ENCODE assay signal across 1 cellular context in genomic region chr11:61369372-61370348, GRCh38.
A peak's percentile ranks its signal among the peaks of the same experiment; 100 is the strongest.
TF ChIP-seq lines count a peak whose summit lies in the region.

No MANE protein-coding gene starts in this region.

TF ChIP-seq in GM12878, 131 proteins besides CTCF, POLR2A, EP300 and RAD21 (continued from another document):
- TF ChIP-seq CBX5 (IDR thresholded peaks at IDR 0.05; ENCODE audit: low read depth): 0 out of 2 replicates have a peak, but pooled peaks have one; percentile 44
- no peak for TF ChIP-seq ZNF384 (IDR thresholded peaks at IDR 0.05; ENCODE audit: borderline replicate concordance, low read depth, low read length)
- no peak for TF ChIP-seq CBX3 (IDR thresholded peaks at IDR 0.05; ENCODE audit: borderline replicate concordance, low read depth)
- TF ChIP-seq MEF2A (IDR thresholded peaks at IDR 0.05; ENCODE audit: insufficient read depth, low read depth, low read length): peak; percentile 63
- TF ChIP-seq SRF (IDR thresholded peaks at IDR 0.05; ENCODE audit: low read depth in 2 of 2, low read length in 2 of 2): no peak
- peak; percentile 88 for TF ChIP-seq NBN (IDR thresholded peaks at IDR 0.05)
- peak; percentile 97 for TF ChIP-seq IKZF2 (IDR thresholded peaks at IDR 0.05)
- no peak for TF ChIP-seq SIN3A (IDR thresholded peaks at IDR 0.05; ENCODE audit: low read depth, low read length)
- no peak for TF ChIP-seq ETV6 (conservative IDR thresholded peaks at IDR 0.05 in 1 of 2, IDR thresholded peaks at IDR 0.05 in 1 of 2; ENCODE audit: borderline replicate concordance in 1 of 2, low read depth in 1 of 2)
- no peak for TF ChIP-seq SUPT20H (IDR thresholded peaks at IDR 0.05; ENCODE audit: borderline replicate concordance, control insufficient read depth, low read depth, low read length)
- TF ChIP-seq ZZZ3 (IDR thresholded peaks at IDR 0.05; ENCODE audit: control insufficient read depth, insufficient read length, low read depth): no peak
- TF ChIP-seq GABPA (IDR thresholded peaks at IDR 0.05; ENCODE audit: low read depth): no peak
- no peak for TF ChIP-seq HCFC1 (IDR thresholded peaks at IDR 0.05; ENCODE audit: low read length)
- TF ChIP-seq SREBF2 (IDR thresholded peaks at IDR 0.05; ENCODE audit: low read length): no peak
- TF ChIP-seq HDAC6 (IDR thresholded peaks at IDR 0.05; ENCODE audit: unreplicated experiment): no peak
- no peak for TF ChIP-seq JUNB (IDR thresholded peaks at IDR 0.05)
- no peak for TF ChIP-seq STAT1 (conservative IDR thresholded peaks at IDR 0.05)
- TF ChIP-seq, protein P1, sequence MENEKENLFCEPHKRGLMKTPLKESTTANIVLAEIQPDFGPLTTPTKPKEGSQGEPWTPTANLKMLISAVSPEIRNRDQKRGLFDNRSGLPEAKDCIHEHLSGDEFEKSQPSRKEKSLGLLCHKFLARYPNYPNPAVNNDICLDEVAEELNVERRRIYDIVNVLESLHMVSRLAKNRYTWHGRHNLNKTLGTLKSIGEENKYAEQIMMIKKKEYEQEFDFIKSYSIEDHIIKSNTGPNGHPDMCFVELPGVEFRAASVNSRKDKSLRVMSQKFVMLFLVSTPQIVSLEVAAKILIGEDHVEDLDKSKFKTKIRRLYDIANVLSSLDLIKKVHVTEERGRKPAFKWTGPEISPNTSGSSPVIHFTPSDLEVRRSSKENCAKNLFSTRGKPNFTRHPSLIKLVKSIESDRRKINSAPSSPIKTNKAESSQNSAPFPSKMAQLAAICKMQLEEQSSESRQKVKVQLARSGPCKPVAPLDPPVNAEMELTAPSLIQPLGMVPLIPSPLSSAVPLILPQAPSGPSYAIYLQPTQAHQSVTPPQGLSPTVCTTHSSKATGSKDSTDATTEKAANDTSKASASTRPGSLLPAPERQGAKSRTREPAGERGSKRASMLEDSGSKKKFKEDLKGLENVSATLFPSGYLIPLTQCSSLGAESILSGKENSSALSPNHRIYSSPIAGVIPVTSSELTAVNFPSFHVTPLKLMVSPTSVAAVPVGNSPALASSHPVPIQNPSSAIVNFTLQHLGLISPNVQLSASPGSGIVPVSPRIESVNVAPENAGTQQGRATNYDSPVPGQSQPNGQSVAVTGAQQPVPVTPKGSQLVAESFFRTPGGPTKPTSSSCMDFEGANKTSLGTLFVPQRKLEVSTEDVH (IDR thresholded peaks at IDR 0.05; ENCODE audit: low read depth, partially characterized antibody): no peak
- TF ChIP-seq ZBED1 (IDR thresholded peaks at IDR 0.05; ENCODE audit: borderline replicate concordance): peak; percentile 47; the same call in 1 of the 2 replicates
- no peak for TF ChIP-seq CHD4 (IDR thresholded peaks at IDR 0.05)
- peak; percentile 96 for TF ChIP-seq FOXM1 (IDR thresholded peaks at IDR 0.05; ENCODE audit: low read depth, low read length)
- TF ChIP-seq SREBF1 (IDR thresholded peaks at IDR 0.05; ENCODE audit: low read length): no peak
- no peak for TF ChIP-seq MXI1 (IDR thresholded peaks at IDR 0.05; ENCODE audit: low read depth, low read length)
- no peak for TF ChIP-seq TCF7 (IDR thresholded peaks at IDR 0.05; ENCODE audit: borderline replicate concordance)
- TF ChIP-seq JUND (IDR thresholded peaks at IDR 0.05; ENCODE audit: low read depth, low read length): no peak
